Comparison of ENCODE assay signal across 9 cellular contexts in genomic region chr12:4910502-4911315, GRCh38. TPM values are rescaled to one million over a fixed set of nuclear protein-coding genes. Genes with fewer than 3 reads are reported as not detected.
DNase-seq lines count a peak whose midpoint lies in the region; ATAC-seq, FAIRE-seq and TF ChIP-seq lines count a peak whose summit lies in the region.
"Had no signal": no experiment of that assay in that cellular context is flagged by ENCODE, and none has a peak within 500 bp of the region (broad histone marks: within the 10 kb centered on the region; RNA-seq: fewer than 3 reads in every experiment).

No MANE protein-coding gene starts in this region.

- ATAC-seq in GM21576 (IDR thresholded peaks at IDR 0.05; ENCODE audit: unreplicated experiment) (no peak), PC-3 (no peak)

- H3K27me3 ChIP-seq in MG63, result peaks cover 32% of the 10 kb centered on the region
- H3K27me3 ChIP-seq in PC-3 (ENCODE audit: low read length), result peaks cover 31% of the 10 kb centered on the region

- no peak overlapping the region for H3K27ac ChIP-seq in PC-3 (ENCODE audit: low read length)

- no peaks in the 10 kb centered on the region for H4K20me1 ChIP-seq in PC-3 (ENCODE audit: low read length)

- no peaks in the 10 kb centered on the region for H3F3A ChIP-seq in PC-3 (ENCODE audit: low read length, unreplicated experiment)

- BruUV-seq in PC-3 (replicated peaks; lab: Mats Ljungman, UMichigan), result no TSS peak

- H3K9me3 Mint-ChIP-seq in endothelial cell (ENCODE audit: unreplicated experiment), result no peaks in the 10 kb centered on the region
- H3K9me3 Mint-ChIP-seq in osteocyte (ENCODE audit: unreplicated experiment), result no peaks in the 10 kb centered on the region

- peak; percentile 28 for DNase-seq in Daoy (ENCODE audit: low read depth)
- DNase-seq in MG63, result no peak
- no peak for DNase-seq in endothelial cell (ENCODE audit: low spot score)
- DNase-seq in osteocyte (ENCODE audit: extremely low spot score, unreplicated experiment), result no peak
- no peak for DNase-seq in NCI-H82 (lab: John Stamatoyannopoulos, UW)
- DNase-seq in PC-3, result no peak
- no peak for DNase-seq in H54 (ENCODE audit: insufficient read length, low spot score)

- H3K79me2 ChIP-seq in PC-3 (ENCODE audit: low read length), result no peaks in the 10 kb centered on the region

- H3K27me3 Mint-ChIP-seq in endothelial cell (ENCODE audit: unreplicated experiment), result peaks cover 17% of the 10 kb centered on the region
- H3K27me3 Mint-ChIP-seq in osteocyte (ENCODE audit: unreplicated experiment), result peaks cover 58% of the 10 kb centered on the region

- peaks cover 12% of the 10 kb centered on the region for H3K4me1 Mint-ChIP-seq in endothelial cell (ENCODE audit: unreplicated experiment)
- peaks cover 17% of the 10 kb centered on the region for H3K4me1 Mint-ChIP-seq in osteocyte (ENCODE audit: unreplicated experiment)

- FAIRE-seq in H54 (lab: Jason Lieb, UNC), result no peak

- H3K4me3 Mint-ChIP-seq in endothelial cell (ENCODE audit: unreplicated experiment) (peak overlapping the region; percentile 89), osteocyte (ENCODE audit: unreplicated experiment) (peak overlapping the region; percentile 72)

- H3K36me3 Mint-ChIP-seq in endothelial cell (ENCODE audit: low read depth, unreplicated experiment) (peaks cover 7% of the 10 kb centered on the region), osteocyte (ENCODE audit: unreplicated experiment) (no peaks in the 10 kb centered on the region)

- H2AFZ ChIP-seq in PC-3 (ENCODE audit: low read length), result no peak overlapping the region

- H3K9me2 ChIP-seq in PC-3 (replicated peaks; ENCODE audit: low read length), result no peaks in the 10 kb centered on the region

- peak overlapping the region; percentile 8 for H3K4me3 ChIP-seq in MG63
- H3K4me3 ChIP-seq in PC-3 (ENCODE audit: low read length), result no peak overlapping the region

- no peak overlapping the region for H3K4me2 ChIP-seq in PC-3 (ENCODE audit: low read length)

- no peak for TF ChIP-seq POLR2A in H54 (IDR thresholded peaks at IDR 0.05; ENCODE audit: low read depth, low read length)

- TF ChIP-seq CTCF in endothelial cell (IDR thresholded peaks at IDR 0.05; ENCODE audit: unreplicated experiment) (no peak), osteocyte (IDR thresholded peaks at IDR 0.05) (no peak), PC-3 (conservative IDR thresholded peaks at IDR 0.05; ENCODE audit: low read depth, low read length) (no peak)

- no peak overlapping the region for H3K27ac Mint-ChIP-seq in endothelial cell (ENCODE audit: unreplicated experiment)
- no peak overlapping the region for H3K27ac Mint-ChIP-seq in osteocyte (ENCODE audit: unreplicated experiment)

- H3K9me3 ChIP-seq in MG63 (no peaks in the 10 kb centered on the region), PC-3 (ENCODE audit: low read length) (no peaks in the 10 kb centered on the region)

- H3K9ac ChIP-seq in PC-3 (ENCODE audit: low read length), result no peak overlapping the region

- CTCF ChIA-PET in PC-3 (lab: Charles Lee), result no interaction called here

- intact Hi-C loops in PC-3 (cut with micrococcal nuclease), result no loop called here

- H3K36me3 ChIP-seq in MG63 (no peaks in the 10 kb centered on the region), PC-3 (ENCODE audit: low read depth, low read length) (no peaks in the 10 kb centered on the region)

- POLR2A ChIA-PET in PC-3 (lab: Charles Lee; ENCODE audit: unreplicated experiment), result no interaction called here

- no peaks in the 10 kb centered on the region for H3K4me1 ChIP-seq in PC-3 (ENCODE audit: insufficient read depth, low read length)

RNA-seq across cellular contexts. Expression of gene KCNA1, which starts 1.0 kb away (rescaled TPM):
- total RNA-seq in Daoy (2014; rRNA removed; shearing (Covaris generic)), result 0.17 and 1.3 TPM in 2 replicates
- total RNA-seq in MG63 (2014; rRNA removed; shearing (Covaris generic); ENCODE audit: low replicate concordance), result not detected in 2 replicates
- total RNA-seq in endothelial cell (ENCODE audit: unreplicated experiment) (0.62 TPM), osteocyte (0.31 and 0.40 TPM in 2 replicates), PC-3 (2014; rRNA removed) (not detected in 2 replicates)
- total RNA-seq: HT1080 had no signal
